Comparison of ENCODE assay signal across 8 cellular contexts in genomic region chr2:24049485-24050021, GRCh38. TPM values are rescaled to one million over a fixed set of nuclear protein-coding genes. Genes with fewer than 3 reads are reported as not detected.
DNase-seq lines count a peak whose midpoint lies in the region; ATAC-seq and TF ChIP-seq lines count a peak whose summit lies in the region.

TSS of gene FKBP1B (plus strand) at chr2:24049741. CDS start at chr2:24049850, 109 bp downstream.

- ATAC-seq in HG02798 (IDR thresholded peaks at IDR 0.05; ENCODE audit: poor library complexity, unreplicated experiment) (peak; percentile 19), heart right ventricle (peak; percentile 12 to 57 (median 34)), GM19395 (IDR thresholded peaks at IDR 0.05; ENCODE audit: unreplicated experiment) (no peak)

- peak within 1 kb of the TSS; percentile 74 for H3K4me3 Mint-ChIP-seq in activated naive CD8-positive, alpha-beta T cell treated with anti-CD3 and anti-CD28 coated beads for 36 hours
- no peak within 1 kb of the TSS for H3K4me3 Mint-ChIP-seq in progenitor cell of endocrine pancreas (ENCODE audit: low read depth)

- DNase-seq in Ammon's horn (ENCODE audit: low spot score) (peak; percentile 36), Peyer's patch (peak; percentile 68 to 87 (median 85)), heart right ventricle (peak; percentile 23 to 66), progenitor cell of endocrine pancreas (ENCODE audit: low spot score, unreplicated experiment) (peak; percentile 59)
- DNase-seq in activated naive CD8-positive, alpha-beta T cell treated with anti-CD3 and anti-CD28 coated beads for 36 hours, result peak; percentile 80
- DNase-seq in NK-92 treated with Interleukin-12 subunit alpha and Interleukin-12 subunit beta, amount 100 ng/mL, for 24 hours (lab: John Stamatoyannopoulos, UW), result no peak

- TF ChIP-seq CTCF in Peyer's patch (IDR thresholded peaks at IDR 0.05), result no peak
- no peak for TF ChIP-seq CTCF in heart right ventricle (IDR thresholded peaks at IDR 0.05)
- no peak for TF ChIP-seq CTCF in progenitor cell of endocrine pancreas (IDR thresholded peaks at IDR 0.05; ENCODE audit: unreplicated experiment)

- H3K36me3 ChIP-seq in Peyer's patch, result no peaks in the 10 kb centered on the region
- no peaks in the 10 kb centered on the region for H3K36me3 ChIP-seq in heart right ventricle

- peak within 1 kb of the TSS; percentile 22 to 70 (median 47) for H3K27ac ChIP-seq in Peyer's patch
- peak within 1 kb of the TSS in 9 of 10 donors; percentile 39 to 79 (median 58) for H3K27ac ChIP-seq in heart right ventricle

- H3K9me3 ChIP-seq in Peyer's patch (no peaks in the 10 kb centered on the region), heart right ventricle (no peaks in the 10 kb centered on the region)

- intact Hi-C loops in heart right ventricle (cut with DNase I), result loop anchor here in 3 of 10 donors (5.0 to 10.0 kb wide), 3 partner anchors 33 to 125 kb away; partner anchors contain the start of genes ATAD2B (in 1 of the 3) and TP53I3 (in 1 of the 3)

- H3K27ac Mint-ChIP-seq in activated naive CD8-positive, alpha-beta T cell treated with anti-CD3 and anti-CD28 coated beads for 36 hours, result no peak within 1 kb of the TSS
- H3K27ac Mint-ChIP-seq in progenitor cell of endocrine pancreas, result no peak within 1 kb of the TSS

- peaks cover 6% of the 10 kb centered on the region for H3K27me3 Mint-ChIP-seq in activated naive CD8-positive, alpha-beta T cell treated with anti-CD3 and anti-CD28 coated beads for 36 hours
- no peaks in the 10 kb centered on the region for H3K27me3 Mint-ChIP-seq in progenitor cell of endocrine pancreas

- TF ChIP-seq POLR2A in Peyer's patch (IDR thresholded peaks at IDR 0.05), result peak; percentile 48 to 58

- H3K27me3 ChIP-seq in Peyer's patch, result no peaks in the 10 kb centered on the region
- peaks cover 0 to 22% (median 0%) of the 10 kb centered on the region in 7 donors for H3K27me3 ChIP-seq in heart right ventricle

- H3K4me1 Mint-ChIP-seq in activated naive CD8-positive, alpha-beta T cell treated with anti-CD3 and anti-CD28 coated beads for 36 hours, result peaks cover 18% of the 10 kb centered on the region
- H3K4me1 Mint-ChIP-seq in progenitor cell of endocrine pancreas (ENCODE audit: low read depth), result peaks cover 20% of the 10 kb centered on the region

- peaks cover 0 to 25% (median 8%) of the 10 kb centered on the region in 4 donors for H3K4me1 ChIP-seq in Peyer's patch
- H3K4me1 ChIP-seq in heart right ventricle, result peaks cover 0 to 38% (median 29%) of the 10 kb centered on the region in 9 donors

- peak within 1 kb of the TSS; percentile 63 to 79 (median 68) for H3K4me3 ChIP-seq in Peyer's patch
- peak within 1 kb of the TSS; percentile 59 to 93 (median 76) for H3K4me3 ChIP-seq in heart right ventricle

- H3K36me3 Mint-ChIP-seq in activated naive CD8-positive, alpha-beta T cell treated with anti-CD3 and anti-CD28 coated beads for 36 hours, result peaks cover 1% of the 10 kb centered on the region
- no peaks in the 10 kb centered on the region for H3K36me3 Mint-ChIP-seq in progenitor cell of endocrine pancreas (ENCODE audit: insufficient read depth)

- 1% methylated on average over 50 to 52 of the region's 52 CpGs for WGBS in heart right ventricle, 2 donors

- H3K9me3 Mint-ChIP-seq in activated naive CD8-positive, alpha-beta T cell treated with anti-CD3 and anti-CD28 coated beads for 36 hours, result no peaks in the 10 kb centered on the region
- no peaks in the 10 kb centered on the region for H3K9me3 Mint-ChIP-seq in progenitor cell of endocrine pancreas (ENCODE audit: low read depth)

RNA-seq across cellular contexts. Expression of gene FKBP1B, which starts in this region (rescaled TPM):
- total RNA-seq in Peyer's patch, result 10 to 100 TPM in 2 of 4 donors, 1 to 10 TPM in 2; 6.7 to 16.3 (median 10.9) TPM
- 1 to 10 TPM in 1 of 2 experiments, under 1 TPM in 1; 0.99 to 1.0 TPM for total RNA-seq in activated naive CD8-positive, alpha-beta T cell treated with anti-CD3 and anti-CD28 coated beads for 36 hours
- total RNA-seq in heart right ventricle, result 1 to 10 TPM in 8 of 10 donors, under 1 TPM in 1, not detected in 1; 0.61 to 2.8 (median 1.7) TPM
- 1 to 10 TPM; 3.4 to 6.3 TPM for polyA plus RNA-seq in heart right ventricle
- 30.5 and 33.7 TPM in 2 replicates for total RNA-seq in progenitor cell of endocrine pancreas
